ENCODE assay signal across 8 cellular contexts in the genomic region with DNA sequence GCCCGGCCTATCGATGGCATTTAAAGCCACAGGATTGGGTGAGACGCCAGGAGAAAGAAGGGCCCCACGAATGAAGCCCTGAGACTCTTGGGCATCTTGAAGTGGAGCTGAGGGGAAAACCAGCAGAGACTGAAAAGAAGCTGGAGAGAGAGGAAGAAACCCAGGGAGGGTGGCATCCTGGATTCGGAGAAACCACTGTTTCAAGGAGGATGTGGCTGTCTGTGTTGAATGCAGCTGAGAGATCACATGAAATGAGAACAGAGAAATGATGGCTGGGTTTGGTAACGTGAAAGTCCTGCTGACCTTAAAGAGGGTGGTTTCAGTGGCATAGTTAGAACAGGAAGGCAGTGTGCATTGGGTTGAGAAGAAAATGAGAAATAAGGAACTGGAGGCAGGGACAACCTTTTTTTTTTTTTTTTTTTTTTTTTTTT. TPM values are rescaled to one million over a fixed set of nuclear protein-coding genes. Genes with fewer than 3 reads are reported as not detected.
A peak's percentile ranks its signal among the peaks of the same experiment; 100 is the strongest.
DNase-seq lines count a peak whose midpoint lies in the region; ATAC-seq and TF ChIP-seq lines count a peak whose summit lies in the region.

No MANE protein-coding gene starts in this region.

- DNase-seq in T-helper 17 cell (peak in 1 of 3 donors; percentile 27), natural killer cell (no peak), neural progenitor cell (ENCODE audit: low spot score) (no peak)
- DNase-seq in stimulated activated CD4-positive, alpha-beta T cell treated with anti-CD3 and anti-CD28 coated beads, Interleukin-4, amount 100 ng/mL, for 24 hours, result no peak

- intact Hi-C loops in natural killer cell (cut with micrococcal nuclease), result no loop called here

- peaks cover 9% of the 10 kb centered on the region for H3K4me1 ChIP-seq in neural progenitor cell

- H3K27me3 Mint-ChIP-seq in T-helper 17 cell (no peaks in the 10 kb centered on the region), natural killer cell (ENCODE audit: low read depth in 2 of 2) (no peaks in the 10 kb centered on the region), neural progenitor cell (ENCODE audit: insufficient read depth, low read depth) (peaks cover 20% of the 10 kb centered on the region)

- H3K4me1 Mint-ChIP-seq in T-helper 17 cell (peaks cover 64% of the 10 kb centered on the region), natural killer cell (peaks cover 54 to 71% of the 10 kb centered on the region in 2 donors), neural progenitor cell (peaks cover 14% of the 10 kb centered on the region)

- TF ChIP-seq CTCF in natural killer cell (IDR thresholded peaks at IDR 0.05) (no peak), neural progenitor cell (IDR thresholded peaks at IDR 0.05) (no peak)

- H3K79me2 ChIP-seq in neural progenitor cell (ENCODE audit: low read depth), result no peaks in the 10 kb centered on the region

- H3K4me3 ChIP-seq in neural progenitor cell, result no peak overlapping the region

- H3K9me3 ChIP-seq in T-helper 17 cell (ENCODE audit: control insufficient read depth, low read length, poor library complexity, severe bottlenecking) (no peaks in the 10 kb centered on the region), neural progenitor cell (ENCODE audit: low read depth) (no peaks in the 10 kb centered on the region)

- no peaks in the 10 kb centered on the region for H3K36me3 ChIP-seq in neural progenitor cell

- H3K27me3 ChIP-seq in neural progenitor cell, result peaks cover 15% of the 10 kb centered on the region

- H3K27ac Mint-ChIP-seq in T-helper 17 cell (peak overlapping the region; percentile 94), natural killer cell (peak overlapping the region; percentile 72 to 86), neural progenitor cell (no peak overlapping the region)

- peaks cover 37% of the 10 kb centered on the region for H3F3A ChIP-seq in neural progenitor cell (ENCODE audit: low read depth)

- H3K4me2 ChIP-seq in neural progenitor cell, result no peak overlapping the region

- H3K27ac ChIP-seq in neural progenitor cell, result no peak overlapping the region

- H3K36me3 Mint-ChIP-seq in T-helper 17 cell (ENCODE audit: low read depth) (peaks cover 7% of the 10 kb centered on the region), natural killer cell (no peaks in the 10 kb centered on the region), neural progenitor cell (no peaks in the 10 kb centered on the region)

- no peak overlapping the region for H3K9ac ChIP-seq in neural progenitor cell

- peak overlapping the region; percentile 93 for H3K4me3 Mint-ChIP-seq in T-helper 17 cell
- H3K4me3 Mint-ChIP-seq in natural killer cell, result peak overlapping the region; percentile 61
- no peak overlapping the region for H3K4me3 Mint-ChIP-seq in neural progenitor cell

- peak; percentile 46 for ATAC-seq in GM18508 (IDR thresholded peaks at IDR 0.05; ENCODE audit: insufficient read depth, unreplicated experiment)
- ATAC-seq in HG02623 (IDR thresholded peaks at IDR 0.05; ENCODE audit: unreplicated experiment), result peak; percentile 63
- peak; percentile 73 for ATAC-seq in T-helper 17 cell
- ATAC-seq in natural killer cell, result peak in 2 of 3 donors; percentile 45
- ATAC-seq in GM19395 (IDR thresholded peaks at IDR 0.05; ENCODE audit: unreplicated experiment), result no peak
- no peak for ATAC-seq in HG02840 (IDR thresholded peaks at IDR 0.05; ENCODE audit: low FRiP score, unreplicated experiment)

- H3K9me3 Mint-ChIP-seq in natural killer cell (no peaks in the 10 kb centered on the region), neural progenitor cell (no peaks in the 10 kb centered on the region)

- H2AFZ ChIP-seq in neural progenitor cell (replicated peaks), result no peak overlapping the region

- H4K20me1 ChIP-seq in neural progenitor cell (ENCODE audit: low read depth), result no peaks in the 10 kb centered on the region

RNA-seq across cellular contexts. Expression of a gene that starts 3.8 kb away (rescaled TPM):
- total RNA-seq in T-helper 17 cell (10 to 100 TPM; 41.7 to 49.2 TPM), natural killer cell (10 to 100 TPM; 49.1 to 62.6 (median 60.3) TPM), neural progenitor cell (ENCODE audit: low replicate concordance) (0.75 and 2.4 TPM in 2 replicates)

RNA-seq across cellular contexts. Expression of a gene that starts 5.9 kb away (rescaled TPM):
- total RNA-seq in T-helper 17 cell (1 to 10 TPM; 2.9 to 3.1 TPM), natural killer cell (10 to 100 TPM in 1 of 3 donors, 1 to 10 TPM in 2; 2.7 to 11.1 (median 2.7) TPM), neural progenitor cell (ENCODE audit: low replicate concordance) (0.37 TPM in 1 of 2 replicates, not detected in the other)

RNA-seq across cellular contexts. Expression of a gene that starts 9.1 kb away (rescaled TPM):
- total RNA-seq in T-helper 17 cell (10 to 100 TPM; 33.4 to 37.0 TPM), natural killer cell (10 to 100 TPM; 36.9 to 42.3 (median 39.1) TPM), neural progenitor cell (ENCODE audit: low replicate concordance) (87.9 and 91.6 TPM in 2 replicates)

RNA-seq across cellular contexts. Expression of a gene that starts 26.8 kb away (rescaled TPM):
- total RNA-seq in T-helper 17 cell (1 to 10 TPM; 3.9 to 8.1 TPM), natural killer cell (10 to 100 TPM in 2 of 3 donors, 1 to 10 TPM in 1; 1.4 to 24.7 (median 13.0) TPM), neural progenitor cell (ENCODE audit: low replicate concordance) (0.95 TPM in 1 of 2 replicates, not detected in the other)

RNA-seq across cellular contexts. Expression of a gene that starts 31.0 kb away (rescaled TPM):
- total RNA-seq in T-helper 17 cell, result 10 to 100 TPM; 28.9 to 32.7 TPM
- total RNA-seq in natural killer cell, result 10 to 100 TPM; 26.3 to 29.2 (median 27.1) TPM
- 167 and 177 TPM in 2 replicates for total RNA-seq in neural progenitor cell (ENCODE audit: low replicate concordance)

Comparison
In these comparisons a context has a peak if more than half of its experiments do, and no peak if none do; other contexts are left out.
1. ATAC-seq: peak in GM18508 (single experiment), HG02623 (single experiment), T-helper 17 cell (single experiment) and natural killer cell (2 of 3); none in GM19395 (single experiment) and HG02840 (single experiment).
2. RNA of a gene that starts 3.8 kb away (total RNA-seq): 49.1 to 62.6 TPM in natural killer cell and 41.7 to 49.2 TPM in T-helper 17 cell; 0.75 to 2.4 TPM in neural progenitor cell; every median in the first group is over 10 times any median in the second.